8 cellular contexts compared by ENCODE assay signal in the genomic region with DNA sequence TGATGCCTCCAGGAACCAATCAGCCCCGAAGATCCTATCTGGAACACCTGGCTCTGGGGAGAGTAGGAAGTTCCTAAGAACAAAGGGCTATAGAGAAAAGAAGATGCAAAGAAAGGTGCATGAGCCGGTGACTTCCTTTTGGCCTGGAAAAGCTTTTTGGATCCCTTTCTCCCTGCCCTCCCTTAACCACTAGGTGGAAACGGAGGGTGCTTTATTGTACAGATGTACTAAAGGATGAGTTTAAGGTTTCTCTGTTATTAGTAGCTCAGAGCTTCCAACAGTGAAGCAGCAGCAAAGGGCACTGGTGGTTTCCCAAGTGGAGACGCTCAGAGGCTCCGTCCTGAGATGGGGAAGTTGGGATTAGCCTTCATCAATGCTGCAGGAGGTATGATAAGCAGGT. TPM values are rescaled to one million over a fixed set of nuclear protein-coding genes. Genes with fewer than 3 reads are reported as not detected.
DNase-seq lines count a peak whose midpoint lies in the region; ATAC-seq and TF ChIP-seq lines count a peak whose summit lies in the region.

No MANE protein-coding gene starts in this region.

- peak overlapping the region; percentile 73 for H3K27ac Mint-ChIP-seq in activated CD8-positive, alpha-beta T cell treated with anti-CD3 and anti-CD28 coated beads for 36 hours

- no peaks in the 10 kb centered on the region for H3K9me3 Mint-ChIP-seq in activated CD8-positive, alpha-beta T cell treated with anti-CD3 and anti-CD28 coated beads for 36 hours

- H3K27me3 Mint-ChIP-seq in activated CD8-positive, alpha-beta T cell treated with anti-CD3 and anti-CD28 coated beads for 36 hours, result peaks cover 2% of the 10 kb centered on the region

- TF ChIP-seq EP300 in esophagus muscularis mucosa (IDR thresholded peaks at IDR 0.05), result no peak

- peak; percentile 51 for ATAC-seq in GM21529 (IDR thresholded peaks at IDR 0.05; ENCODE audit: unreplicated experiment)
- peak; percentile 71 for ATAC-seq in activated CD8-positive, alpha-beta T cell treated with anti-CD3 and anti-CD28 coated beads for 36 hours

- DNase-seq in NCI-H524 (lab: John Stamatoyannopoulos, UW) (peak; percentile 33 to 68), NCI-H524 treated with DMSO at 0.1 percent for 48 hours (lab: John Stamatoyannopoulos, UW) (no peak), KBM-7 (peak; percentile 41), iPS-NIHi7 (ENCODE audit: extremely low spot score) (peak; percentile 40), esophagus muscularis mucosa (ENCODE audit: extremely low spot score) (no peak), HuH-7.5 (ENCODE audit: low spot score) (no peak)
- peak; percentile 10 for DNase-seq in activated CD8-positive, alpha-beta T cell treated with anti-CD3 and anti-CD28 coated beads for 36 hours

- H3K36me3 ChIP-seq in esophagus muscularis mucosa, result no peaks in the 10 kb centered on the region

- 54% methylated on average over 5 of the region's 5 CpGs for WGBS in esophagus muscularis mucosa

- peaks cover 15% of the 10 kb centered on the region for H3K4me1 Mint-ChIP-seq in activated CD8-positive, alpha-beta T cell treated with anti-CD3 and anti-CD28 coated beads for 36 hours (ENCODE audit: low read depth)

- POLR2A ChIA-PET in activated CD8-positive, alpha-beta T cell treated with anti-CD3 and anti-CD28 coated beads for 36 hours (lab: Charles Lee), result no interaction called here

- H3K9me3 ChIP-seq in esophagus muscularis mucosa, result no peaks in the 10 kb centered on the region

- TF ChIP-seq POLR2A in esophagus muscularis mucosa (IDR thresholded peaks at IDR 0.05; ENCODE audit: low read depth), result no peak

- in situ Hi-C loops in KBM-7 (cut with MboI; ENCODE audit: low pct_unique_long_range_greater_than_20kb, low sequenced_read_pairs), result no loop called here

- CTCF ChIA-PET in activated CD8-positive, alpha-beta T cell treated with anti-CD3 and anti-CD28 coated beads for 36 hours (lab: Charles Lee), result interaction anchor here (0.8 to 3.8 kb wide), 9 partner anchors 14 to 287 kb away, joined by 3 to 16 read pairs (median 4); no protein-coding TSS in a partner anchor

- no peak overlapping the region for H3K4me3 ChIP-seq in esophagus muscularis mucosa

- no peaks in the 10 kb centered on the region for H3K36me3 Mint-ChIP-seq in activated CD8-positive, alpha-beta T cell treated with anti-CD3 and anti-CD28 coated beads for 36 hours (ENCODE audit: low read depth)

- H3K27me3 ChIP-seq in esophagus muscularis mucosa, result no peaks in the 10 kb centered on the region

- intact Hi-C loops in activated CD8-positive, alpha-beta T cell treated with anti-CD3 and anti-CD28 coated beads for 36 hours (cut with micrococcal nuclease), result no loop called here
- intact Hi-C loops in esophagus muscularis mucosa (cut with DNase I), result no loop called here

- H3K4me3 Mint-ChIP-seq in activated CD8-positive, alpha-beta T cell treated with anti-CD3 and anti-CD28 coated beads for 36 hours, result peak overlapping the region; percentile 54

- TF ChIP-seq CTCF in activated CD8-positive, alpha-beta T cell treated with anti-CD3 and anti-CD28 coated beads for 36 hours (IDR thresholded peaks at IDR 0.05), result peak; percentile 24
- peak in 1 of 3 experiments; percentile 10 for TF ChIP-seq CTCF in esophagus muscularis mucosa (IDR thresholded peaks at IDR 0.05)

- peaks cover 0 to 16% (median 8%) of the 10 kb centered on the region in 4 donors for H3K4me1 ChIP-seq in esophagus muscularis mucosa

- no peak overlapping the region for H3K27ac ChIP-seq in esophagus muscularis mucosa (replicated peaks in 1 of 4)

RNA-seq across cellular contexts. Expression of gene ADGRG7, which starts 6.0 kb away (rescaled TPM):
- total RNA-seq in activated CD8-positive, alpha-beta T cell treated with anti-CD3 and anti-CD28 coated beads for 36 hours, result 10 to 100 TPM; 21.2 to 24.7 TPM
- not detected for total RNA-seq in esophagus muscularis mucosa

Comparison
In these comparisons a context has a peak if more than half of its experiments do, and no peak if none do; other contexts are left out.
1. DNase-seq: peak in NCI-H524 (2 of 2), KBM-7 (single experiment), activated CD8-positive, alpha-beta T cell treated with anti-CD3 and anti-CD28 coated beads for 36 hours (single experiment) and iPS-NIHi7 (single experiment); none in NCI-H524 treated with DMSO at 0.1 percent for 48 hours (single experiment), esophagus muscularis mucosa (single experiment) and HuH-7.5 (single experiment).
2. RNA of gene ADGRG7, which starts 6.0 kb away (total RNA-seq): 21.2 to 24.7 TPM in activated CD8-positive, alpha-beta T cell treated with anti-CD3 and anti-CD28 coated beads for 36 hours; not detected in esophagus muscularis mucosa; every median in the first group is over 10 times any median in the second.